ENCODE assay signal across 8 cellular contexts in the genomic region with DNA sequence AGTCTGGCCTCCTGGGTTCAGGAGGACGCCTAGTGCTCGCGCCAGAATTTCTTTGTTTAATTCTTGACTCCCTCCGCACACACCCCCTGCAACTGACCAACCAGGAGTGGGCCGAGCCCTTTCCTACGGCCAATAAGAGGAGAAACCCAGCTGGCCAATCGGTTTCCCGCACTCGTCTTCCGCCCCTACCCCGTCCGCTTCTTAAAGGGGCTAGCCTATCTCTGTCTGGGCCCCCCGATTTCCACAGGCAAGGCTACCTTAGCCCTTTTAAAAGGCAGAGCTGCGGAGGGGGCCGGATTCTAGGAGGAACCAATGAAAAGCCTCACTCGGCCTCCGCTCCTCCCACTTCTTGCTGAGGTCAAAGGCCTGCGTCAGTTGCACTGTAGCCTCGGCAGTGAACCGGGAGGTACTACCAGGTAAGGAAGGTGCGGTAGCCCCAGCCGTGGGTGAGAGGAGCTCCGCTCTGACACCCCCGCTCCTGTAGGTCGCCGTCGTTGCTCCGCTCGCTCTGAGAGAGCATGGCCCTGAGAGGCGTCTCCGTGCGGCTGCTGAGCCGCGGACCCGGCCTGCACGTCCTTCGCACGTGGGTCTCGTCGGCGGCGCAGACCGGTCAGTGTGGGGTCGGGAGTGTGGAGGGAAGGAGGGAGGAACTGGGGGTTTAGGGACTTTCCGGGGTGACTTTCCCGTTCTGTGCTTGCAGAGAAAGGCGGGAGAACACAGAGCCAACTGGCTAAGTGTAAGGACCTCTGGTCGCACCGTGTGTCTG. TPM values are rescaled to one million over a fixed set of nuclear protein-coding genes. Genes with fewer than 3 reads are reported as not detected.
DNase-seq lines count a peak whose midpoint lies in the region; ATAC-seq and TF ChIP-seq lines count a peak whose summit lies in the region.

A gene (plus strand): TSS at position 374 of the 766 bp plus-strand sequence. CDS start 145 bp downstream, at position 519.

- peak; percentile 87 for ATAC-seq in CD8-positive, alpha-beta T cell
- ATAC-seq in GM19463 (IDR thresholded peaks at IDR 0.05; ENCODE audit: unreplicated experiment) (peak; percentile 97), lower lobe of right lung (peak; percentile 98)

- H3K4me3 ChIP-seq in CD8-positive, alpha-beta T cell (ENCODE audit: low read depth, low read length), result peak within 1 kb of the TSS; percentile 87
- peak within 1 kb of the TSS; percentile 96 for H3K4me3 ChIP-seq in lower lobe of right lung

- no peaks in the 10 kb centered on the region for H3K9me3 ChIP-seq in CD8-positive, alpha-beta T cell (ENCODE audit: low read length)
- no peaks in the 10 kb centered on the region for H3K9me3 ChIP-seq in lower lobe of right lung

- no peaks in the 10 kb centered on the region for H3K9me3 Mint-ChIP-seq in CD8-positive, alpha-beta T cell

- intact Hi-C loops in CD8-positive, alpha-beta T cell (cut with DNase I, micrococcal nuclease), result loop anchor here (1.0 to 5.0 kb wide), 6 partner anchors 24 to 227 kb away; a partner anchor contains a TSS
- intact Hi-C loops in lower lobe of right lung (cut with DNase I), result no loop called here

- H3K27me3 Mint-ChIP-seq in CD8-positive, alpha-beta T cell (ENCODE audit: low read depth), result no peaks in the 10 kb centered on the region

- H3K27ac ChIP-seq in CD8-positive, alpha-beta T cell (ENCODE audit: low read depth, low read length), result peak within 1 kb of the TSS; percentile 79
- peak within 1 kb of the TSS; percentile 85 for H3K27ac ChIP-seq in lower lobe of right lung

- peaks cover 23% of the 10 kb centered on the region for H3K4me1 ChIP-seq in CD8-positive, alpha-beta T cell (ENCODE audit: insufficient read depth, low read length)
- H3K4me1 ChIP-seq in lower lobe of right lung, result peaks cover 11% of the 10 kb centered on the region

- POLR2A ChIA-PET in CD8-positive, alpha-beta T cell (lab: Charles Lee), result interaction anchor here (0.6 to 2.4 kb wide), 19 partner anchors 10 to 227 kb away, joined by 3 to 25 read pairs (median 4); a partner anchor contains a TSS

- peak within 1 kb of the TSS; percentile 98 for H3K27ac Mint-ChIP-seq in CD8-positive, alpha-beta T cell

- H3K4me3 Mint-ChIP-seq in CD8-positive, alpha-beta T cell, result peak within 1 kb of the TSS; percentile 99

- H3K36me3 Mint-ChIP-seq in CD8-positive, alpha-beta T cell, result peaks cover 30% of the 10 kb centered on the region

- TF ChIP-seq CTCF in CD8-positive, alpha-beta T cell (IDR thresholded peaks at IDR 0.05), result no peak
- TF ChIP-seq CTCF in lower lobe of right lung (IDR thresholded peaks at IDR 0.05), result no peak

- H3K4me1 Mint-ChIP-seq in CD8-positive, alpha-beta T cell (ENCODE audit: low read depth), result peaks cover 29% of the 10 kb centered on the region

- no peaks in the 10 kb centered on the region for H3K27me3 ChIP-seq in CD8-positive, alpha-beta T cell (ENCODE audit: insufficient read depth, low read length)
- H3K27me3 ChIP-seq in lower lobe of right lung (ENCODE audit: low read depth), result peaks cover 1% of the 10 kb centered on the region

- DNase-seq in CD8-positive, alpha-beta T cell, result peak; percentile 92 to 98 (median 94)
- peak; percentile 96 for DNase-seq in HS-5 (ENCODE audit: low read depth)
- DNase-seq in NK-92 treated with Interleukin-12 subunit alpha and Interleukin-12 subunit beta, amount 100 ng/mL, for 24 hours (lab: John Stamatoyannopoulos, UW), result peak; percentile 97
- DNase-seq in activated CD8-positive, alpha-beta memory T cell treated with anti-CD3 and anti-CD28 coated beads for 24 hours, result peak; percentile 94
- DNase-seq in effector CD4-positive, alpha-beta T cell, result peak; percentile 93
- DNase-seq in lower lobe of right lung, result peak; percentile 99
- DNase-seq in stimulated activated CD4-positive, alpha-beta T cell treated with anti-CD3 and anti-CD28 coated beads, TNF-alpha, amount 100 ng/mL, for 24 hours (ENCODE audit: low read depth in 3 of 3), result peak; percentile 92 to 97 (median 95)

- CTCF ChIA-PET in CD8-positive, alpha-beta T cell (lab: Charles Lee), result interaction anchor here (0.6 to 2.6 kb wide), 9 partner anchors 8 to 170 kb away, joined by 3 to 18 read pairs (median 4); no protein-coding TSS in a partner anchor

- peaks cover 10% of the 10 kb centered on the region for H3K36me3 ChIP-seq in CD8-positive, alpha-beta T cell (ENCODE audit: insufficient read depth, low read length)
- H3K36me3 ChIP-seq in lower lobe of right lung, result peaks cover 26% of the 10 kb centered on the region

RNA-seq across cellular contexts. Expression of the gene that starts here (rescaled TPM):
- 10 to 100 TPM; 36.0 to 41.7 TPM for total RNA-seq in CD8-positive, alpha-beta T cell
- 23.9 TPM for total RNA-seq in lower lobe of right lung

Comparison
In these comparisons a context has a peak if more than half of its experiments do, and no peak if none do; other contexts are left out.
1. Peak in every context shown above with its lines: DNase-seq, ATAC-seq, H3K4me3 ChIP-seq and H3K27ac ChIP-seq.